ENCODE assay signal across 11 cellular contexts in genomic region chr6:44057238-44057930, GRCh38.
A peak's percentile ranks its signal among the peaks of the same experiment; 100 is the strongest.
DNase-seq lines count a peak whose midpoint lies in the region; ATAC-seq and TF ChIP-seq lines count a peak whose summit lies in the region.
"Had no signal": no experiment of that assay in that cellular context is flagged by ENCODE, and none has a peak within 500 bp of the region (broad histone marks: within the 10 kb centered on the region; RNA-seq: fewer than 3 reads in every experiment).

No MANE protein-coding gene starts in this region.

- ATAC-seq in left lung (no peak), thoracic aorta (ENCODE audit: insufficient number of reproducible peaks, low FRiP score, low read depth) (no peak), HG03039 (IDR thresholded peaks at IDR 0.05; ENCODE audit: unreplicated experiment) (no peak)

- no peak for TF ChIP-seq CTCF in breast epithelium (IDR thresholded peaks at IDR 0.05)
- TF ChIP-seq CTCF in left lung (IDR thresholded peaks at IDR 0.05), result no peak
- no peak for TF ChIP-seq CTCF in thoracic aorta (IDR thresholded peaks at IDR 0.05)

- peak; percentile 49 for DNase-seq in HK-2 (ENCODE audit: unreplicated experiment)
- no peak for DNase-seq in breast epithelium (ENCODE audit: low spot score in 2 of 2)
- no peak for DNase-seq in left lung
- no peak for DNase-seq in thoracic aorta (ENCODE audit: low spot score)
- no peak for DNase-seq in central memory CD4-positive, alpha-beta T cell
- no peak for DNase-seq in NCI-H1092 (lab: John Stamatoyannopoulos, UW)
- DNase-seq: activated gamma-delta T cell treated with Interleukin-2 at 50 U/mL for 16 hours, glutamatergic neuron, midbrain, NCI-H526 had no signal

- H3K4me3 ChIP-seq in breast epithelium (no peak overlapping the region), left lung (no peak overlapping the region), thoracic aorta (no peak overlapping the region)

- H3K4me1 ChIP-seq in breast epithelium (peaks cover 13 to 32% of the 10 kb centered on the region in 2 donors), left lung (peaks cover 27 to 64% of the 10 kb centered on the region in 2 donors), thoracic aorta (ENCODE audit: control insufficient read depth in 1 of 2, low read depth in 2 of 2) (peaks cover 30 to 58% of the 10 kb centered on the region in 2 donors)

- intact Hi-C loops in breast epithelium (cut with DNase I; ENCODE audit: low total_unique reads) (no loop called here), left lung (cut with DNase I) (no loop called here)

- H3K9me3 ChIP-seq in breast epithelium, result no peaks in the 10 kb centered on the region
- no peaks in the 10 kb centered on the region for H3K9me3 ChIP-seq in left lung
- H3K9me3 ChIP-seq in thoracic aorta, result no peaks in the 10 kb centered on the region

- H3K27ac ChIP-seq in breast epithelium, result peak overlapping the region; percentile 96
- peak overlapping the region; percentile 88 to 93 for H3K27ac ChIP-seq in left lung
- peak overlapping the region; percentile 83 to 90 for H3K27ac ChIP-seq in thoracic aorta

- H3K27me3 ChIP-seq in breast epithelium, result no peaks in the 10 kb centered on the region
- H3K27me3 ChIP-seq in left lung, result no peaks in the 10 kb centered on the region
- no peaks in the 10 kb centered on the region for H3K27me3 ChIP-seq in thoracic aorta (replicated peaks; ENCODE audit: insufficient read depth)

- H3K36me3 ChIP-seq in breast epithelium, result no peaks in the 10 kb centered on the region
- H3K36me3 ChIP-seq in left lung, result no peaks in the 10 kb centered on the region
- no peaks in the 10 kb centered on the region for H3K36me3 ChIP-seq in thoracic aorta

- TF ChIP-seq POLR2A in breast epithelium (IDR thresholded peaks at IDR 0.05), result no peak
